ENCODE assay signal across 8 cellular contexts in the genomic region with DNA sequence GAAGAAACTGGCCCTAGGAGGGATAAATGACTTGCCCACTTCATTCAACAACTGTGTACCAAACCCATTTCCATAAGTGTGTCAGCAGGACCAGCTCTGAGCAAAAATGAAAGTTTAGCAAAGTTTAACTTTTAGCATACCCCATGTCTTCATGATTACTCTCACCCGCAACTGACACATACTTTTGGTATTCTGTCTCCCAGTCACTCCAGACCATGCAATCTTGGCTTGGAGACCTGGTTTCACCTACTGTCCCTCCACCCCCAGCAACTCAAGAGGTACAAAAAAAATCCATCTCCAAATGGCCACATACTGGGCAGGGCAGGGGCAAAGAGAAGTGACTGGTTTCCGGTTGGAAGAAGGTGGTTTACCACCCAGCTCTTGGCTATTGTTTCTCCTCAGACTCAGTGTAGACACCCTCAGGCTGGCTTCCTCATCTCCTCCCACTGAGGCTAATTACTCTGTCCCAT.
A peak's percentile ranks its signal among the peaks of the same experiment; 100 is the strongest.
DNase-seq lines count a peak whose midpoint lies in the region; ATAC-seq and TF ChIP-seq lines count a peak whose summit lies in the region.

No MANE protein-coding gene starts in this region.

- H3K27me3 ChIP-seq in colonic mucosa, result no peaks in the 10 kb centered on the region
- no peaks in the 10 kb centered on the region for H3K27me3 ChIP-seq in tibial artery

- no peaks in the 10 kb centered on the region for H3K9me3 Mint-ChIP-seq in activated naive CD8-positive, alpha-beta T cell (ENCODE audit: low read depth)
- H3K9me3 Mint-ChIP-seq in activated naive CD8-positive, alpha-beta T cell treated with anti-CD3 and anti-CD28 coated beads for 36 hours, result no peaks in the 10 kb centered on the region

- peak overlapping the region; percentile 6 for H3K27ac Mint-ChIP-seq in activated naive CD8-positive, alpha-beta T cell
- no peak overlapping the region for H3K27ac Mint-ChIP-seq in activated naive CD8-positive, alpha-beta T cell treated with anti-CD3 and anti-CD28 coated beads for 36 hours

- no peaks in the 10 kb centered on the region for H3K27me3 Mint-ChIP-seq in activated naive CD8-positive, alpha-beta T cell
- H3K27me3 Mint-ChIP-seq in activated naive CD8-positive, alpha-beta T cell treated with anti-CD3 and anti-CD28 coated beads for 36 hours, result no peaks in the 10 kb centered on the region

- peak; percentile 44 for ATAC-seq in HG03565 (IDR thresholded peaks at IDR 0.05; ENCODE audit: unreplicated experiment)

- DNase-seq in activated naive CD8-positive, alpha-beta T cell treated with anti-CD3 and anti-CD28 coated beads for 36 hours, result no peak
- DNase-seq in colonic mucosa (no peak), tibial artery (no peak), activated gamma-delta T cell treated with Interleukin-2 at 50 U/mL for 16 hours (no peak), COLO829 (ENCODE audit: low spot score) (no peak), HuH-7.5 (ENCODE audit: low spot score) (no peak)

- H3K36me3 ChIP-seq in colonic mucosa (no peaks in the 10 kb centered on the region), tibial artery (peaks cover 0 to 7% (median 0%) of the 10 kb centered on the region in 3 donors)

- H3K9ac ChIP-seq in colonic mucosa (ENCODE audit: low read depth in 2 of 2, low read length in 2 of 2), result no peak overlapping the region

- intact Hi-C loops in colonic mucosa (cut with DNase I) (no loop called here), tibial artery (cut with DNase I; ENCODE audit: low total_unique reads) (loop anchor here (10.0 kb wide), 1 partner anchor 110 kb away; a partner anchor contains a TSS)

- no peak for TF ChIP-seq CTCF in colonic mucosa (IDR thresholded peaks at IDR 0.05)
- no peak for TF ChIP-seq CTCF in tibial artery (IDR thresholded peaks at IDR 0.05)

- H3K27ac ChIP-seq in colonic mucosa (peak overlapping the region; percentile 86), tibial artery (peak overlapping the region; percentile 88 to 94)

- no peak overlapping the region for H3K4me3 ChIP-seq in colonic mucosa
- H3K4me3 ChIP-seq in tibial artery, result no peak overlapping the region

- H3K4me1 Mint-ChIP-seq in activated naive CD8-positive, alpha-beta T cell (ENCODE audit: low read depth), result peaks cover 7% of the 10 kb centered on the region
- peaks cover 16% of the 10 kb centered on the region for H3K4me1 Mint-ChIP-seq in activated naive CD8-positive, alpha-beta T cell treated with anti-CD3 and anti-CD28 coated beads for 36 hours

- H3K4me1 ChIP-seq in colonic mucosa (no peaks in the 10 kb centered on the region), tibial artery (peaks cover 0 to 13% (median 4%) of the 10 kb centered on the region in 4 donors)

- H3K9me3 ChIP-seq in colonic mucosa (no peaks in the 10 kb centered on the region), tibial artery (no peaks in the 10 kb centered on the region)

- no peak overlapping the region for H3K4me3 Mint-ChIP-seq in activated naive CD8-positive, alpha-beta T cell
- no peak overlapping the region for H3K4me3 Mint-ChIP-seq in activated naive CD8-positive, alpha-beta T cell treated with anti-CD3 and anti-CD28 coated beads for 36 hours

- H3K36me3 Mint-ChIP-seq in activated naive CD8-positive, alpha-beta T cell, result no peaks in the 10 kb centered on the region
- no peaks in the 10 kb centered on the region for H3K36me3 Mint-ChIP-seq in activated naive CD8-positive, alpha-beta T cell treated with anti-CD3 and anti-CD28 coated beads for 36 hours
